19 cellular contexts compared by ENCODE assay signal in genomic region chr11:117259417-117259816, GRCh38. TPM values are rescaled to one million over a fixed set of nuclear protein-coding genes. Genes with fewer than 3 reads are reported as not detected.
DNase-seq lines count a peak whose midpoint lies in the region; ATAC-seq, FAIRE-seq and TF ChIP-seq lines count a peak whose summit lies in the region.
"Had no signal": no experiment of that assay in that cellular context is flagged by ENCODE, and none has a peak within 500 bp of the region (broad histone marks: within the 10 kb centered on the region; RNA-seq: fewer than 3 reads in every experiment).

No MANE protein-coding gene starts in this region.

- no peak overlapping the region for H2BK15ac ChIP-seq in IMR-90 (ENCODE audit: low read depth, low read length)

- H4K20me1 ChIP-seq in IMR-90 (ENCODE audit: insufficient read depth, low read length), result 0 out of 2 replicates have a peak, but pooled peaks cover 3% of the 10 kb centered on the region

- H3K27ac ChIP-seq in IMR-90 (ENCODE audit: insufficient read depth, low read length), result peak overlapping the region; percentile 33; the same call in 1 of the 2 replicates
- H3K27ac ChIP-seq: parathyroid adenoma had no signal

- H2BK5ac ChIP-seq in IMR-90 (ENCODE audit: low read depth, low read length, poor library complexity, severe bottlenecking), result peak overlapping the region; percentile 53

- in situ Hi-C loops in IMR-90 (cut with MboI; ENCODE audit: low sequenced_read_pairs), result no loop called here
- in situ Hi-C loops in HAP-1 (cut with MboI; ENCODE audit: low sequenced_read_pairs), result no loop called here
- in situ Hi-C loops in KBM-7 (cut with MboI; ENCODE audit: low pct_unique_long_range_greater_than_20kb, low sequenced_read_pairs), result no loop called here

- H2BK120ac ChIP-seq in IMR-90 (ENCODE audit: low read depth, low read length), result no peak overlapping the region

- no TSS peak for BruUV-seq in IMR-90 (replicated peaks; lab: Mats Ljungman, UMichigan)

- no peak overlapping the region for H4K5ac ChIP-seq in IMR-90 (ENCODE audit: low read depth, low read length)

- no peak overlapping the region for H3K23ac ChIP-seq in IMR-90 (ENCODE audit: low read depth, low read length)

- POLR2A ChIA-PET in IMR-90 (lab: Charles Lee; ENCODE audit: unreplicated experiment), result no interaction called here

- no peak overlapping the region for H3K4me2 ChIP-seq in IMR-90 (ENCODE audit: low read depth, low read length)

- no peak overlapping the region for H2AK5ac ChIP-seq in IMR-90 (ENCODE audit: low read depth, low read length)

- H2AFZ ChIP-seq in IMR-90 (replicated peaks; ENCODE audit: low read length, poor library complexity), result no peak overlapping the region
- H2AFZ ChIP-seq: parathyroid adenoma had no signal

- no peak overlapping the region for H3K18ac ChIP-seq in IMR-90 (ENCODE audit: low read depth, low read length)

- H4K8ac ChIP-seq in IMR-90 (ENCODE audit: low read depth in 2 of 2, low read length in 2 of 2), result no peak overlapping the region

- H3K4me3 ChIP-seq in AG10803 (ENCODE audit: low read length) (no peak overlapping the region), IMR-90 (ENCODE audit: insufficient read depth, low read depth, low read length) (no peak overlapping the region), bronchial epithelial cell (ENCODE audit: low read depth, low read length) (no peak overlapping the region), HAP-1 (no peak overlapping the region)

- intact Hi-C loops in IMR-90 (cut with micrococcal nuclease), result no loop called here
- intact Hi-C loops in cardiac septum (cut with DNase I), result no loop called here

- WGBS in IMR-90 (ENCODE audit: extremely low coverage in 2 of 2, insufficient read length in 1 of 2), 2 experiments, result no CpG with 5 or more reads among the region's 1 CpG

- H3K14ac ChIP-seq in IMR-90 (replicated peaks; ENCODE audit: low read depth, low read length), result no peak overlapping the region

- peaks cover 3% of the 10 kb centered on the region; the same call in 1 of the 2 replicates for H3K9me1 ChIP-seq in IMR-90 (ENCODE audit: insufficient read depth, low read length)

- no peak for FAIRE-seq in bronchial epithelial cell (lab: Jason Lieb, UNC)
- FAIRE-seq: endothelial cell of umbilical vein had no signal

- no peak for TF ChIP-seq CTCF in AG10803 (conservative IDR thresholded peaks at IDR 0.05; ENCODE audit: low read length)
- TF ChIP-seq CTCF in IMR-90 (conservative IDR thresholded peaks at IDR 0.05; ENCODE audit: low read depth, low read length), result no peak
- TF ChIP-seq CTCF in bronchial epithelial cell (IDR thresholded peaks at IDR 0.05; ENCODE audit: insufficient read depth, low read length, severe bottlenecking), result no peak

- no peak overlapping the region for H3K56ac ChIP-seq in IMR-90 (ENCODE audit: extremely low read depth, insufficient read depth, low read length)

- H4K91ac ChIP-seq in IMR-90 (ENCODE audit: insufficient read depth, low read depth, low read length), result no peak overlapping the region

- no peak overlapping the region for H3K4ac ChIP-seq in IMR-90 (ENCODE audit: low read depth, low read length)

- H2BK20ac ChIP-seq in IMR-90 (ENCODE audit: low read depth, low read length), result no peak overlapping the region

- ATAC-seq in IMR-90 (ENCODE audit: low read depth), result peak; percentile 83
- ATAC-seq: Right ventricle myocardium inferior had no signal

- H3K79me1 ChIP-seq in IMR-90 (ENCODE audit: low read depth in 1 of 2, low read length in 2 of 2), result peaks cover 10% of the 10 kb centered on the region in 2 experiments; a peak in 3 of 4 replicates

- no peak for TF ChIP-seq RAD21 in IMR-90 (IDR thresholded peaks at IDR 0.05; ENCODE audit: low read length)

- H2AK9ac ChIP-seq in IMR-90 (replicated peaks; ENCODE audit: low read depth, low read length, poor library complexity), result no peak overlapping the region

- H3K9me3 ChIP-seq in IMR-90 (ENCODE audit: control insufficient read depth, insufficient read depth, low read length) (no peaks in the 10 kb centered on the region), HAP-1 (no peaks in the 10 kb centered on the region)
- H3K9me3 ChIP-seq: Caco-2 had no signal

- H3K36me3 ChIP-seq in IMR-90 (ENCODE audit: control insufficient read depth, insufficient read depth, low read length), result peaks cover 10% of the 10 kb centered on the region
- H3K36me3 ChIP-seq in bronchial epithelial cell (ENCODE audit: control insufficient read depth, insufficient read depth, low read length), result peaks cover 1% of the 10 kb centered on the region
- H3K36me3 ChIP-seq in HAP-1 (replicated peaks), result peaks cover 4% of the 10 kb centered on the region

- DNase-seq in AG10803 (ENCODE audit: low read depth), result peak; percentile 75
- peak; percentile 79 for DNase-seq in IMR-90
- peak; percentile 23 for DNase-seq in bronchial epithelial cell (ENCODE audit: low read depth)
- peak; percentile 83 for DNase-seq in iris pigment epithelial cell (ENCODE audit: low read depth)
- no peak for DNase-seq in cardiac septum (ENCODE audit: low spot score)
- DNase-seq in cerebellar cortex (ENCODE audit: low spot score), result no peak
- no peak for DNase-seq in HAP-1 (ENCODE audit: low spot score in 2 of 2)
- no peak for DNase-seq in KBM-7
- DNase-seq: activated CD4-positive, alpha-beta memory T cell treated with anti-CD3 and anti-CD28 coated beads for 36 hours; activated naive CD4-positive, alpha-beta T cell treated with anti-CD3 and anti-CD28 coated beads for 36 hours; aorta; Caco-2; cortex of kidney; naive B cell; NCI-H187; stimulated activated CD4-positive, alpha-beta T cell treated with anti-CD3 and anti-CD28 coated beads, Interleukin-4, amount 100 ng/mL, for 1 hour had no signal

- H3K27me3 ChIP-seq in IMR-90 (ENCODE audit: control insufficient read depth, insufficient read depth, low read length), result no peaks in the 10 kb centered on the region
- no peaks in the 10 kb centered on the region for H3K27me3 ChIP-seq in bronchial epithelial cell (ENCODE audit: control insufficient read depth, insufficient read depth, low read length)
- H3K27me3 ChIP-seq in HAP-1 (ENCODE audit: low read depth), result no peaks in the 10 kb centered on the region

- dilution Hi-C loops in IMR-90 (cut with HindIII; ENCODE audit: low sequenced_read_pairs, unreplicated experiment), result no loop called here

- CTCF ChIA-PET in IMR-90 (lab: Yijun Ruan, JAX), result no interaction called here

- no peak overlapping the region for H3K9ac ChIP-seq in IMR-90 (ENCODE audit: low read depth, low read length)
- H3K9ac ChIP-seq: parathyroid adenoma had no signal

- H3K4me1 ChIP-seq in IMR-90 (ENCODE audit: control insufficient read depth, insufficient read depth, low read length) (peaks cover 2% of the 10 kb centered on the region; the same call in 1 of the 2 replicates), HAP-1 (no peaks in the 10 kb centered on the region)
- H3K4me1 ChIP-seq: Caco-2, parathyroid adenoma had no signal

- no peak for TF ChIP-seq POLR2A in IMR-90 (IDR thresholded peaks at IDR 0.05; ENCODE audit: low read depth, low read length)

TF ChIP-seq in IMR-90, 13 proteins besides CTCF, POLR2A, EP300 and RAD21:
- TF ChIP-seq CEBPB (IDR thresholded peaks at IDR 0.05; ENCODE audit: low read depth, low read length) (peak; percentile 93), MXI1 (IDR thresholded peaks at IDR 0.05; ENCODE audit: borderline replicate concordance, low read depth, low read length) (no peak)
TF ChIP-seq in IMR-90: peak in this region for 1.

RNA-seq across cellular contexts. Expression of gene RNF214, which starts 26.9 kb away (rescaled TPM):
- total RNA-seq in IMR-90 (2012; rRNA removed), result 7.5 and 7.9 TPM in 2 replicates
- polyA plus RNA-seq in IMR-90 (2012; rRNA removed), result 14.8 and 16.1 TPM in 2 replicates
- 5.5 and 11.0 TPM in 2 replicates for polyA plus RNA-seq in IMR-90 (2012; cell fraction: cytosol; rRNA removed)
- polyA plus RNA-seq in IMR-90 (2012; cell fraction: nucleus; rRNA removed; ENCODE audit: low replicate concordance), result 18.9 and 25.0 TPM in 2 replicates
- total RNA-seq in bronchial epithelial cell, result 5.8 and 7.6 TPM in 2 replicates
- total RNA-seq in cardiac septum, result 27.6 TPM

RNA-seq across cellular contexts. Expression of gene PCSK7, which starts 27.5 kb away (rescaled TPM):
- total RNA-seq in IMR-90 (2012; rRNA removed) (35.8 and 36.7 TPM in 2 replicates), bronchial epithelial cell (27.9 and 40.3 TPM in 2 replicates), cardiac septum (45.5 TPM)
- 48.4 and 54.3 TPM in 2 replicates for polyA plus RNA-seq in IMR-90 (2012; rRNA removed)
- polyA plus RNA-seq in IMR-90 (2012; cell fraction: cytosol; rRNA removed), result 30.1 and 48.3 TPM in 2 replicates
- polyA plus RNA-seq in IMR-90 (2012; cell fraction: nucleus; rRNA removed; ENCODE audit: low replicate concordance), result 117 and 148 TPM in 2 replicates

RNA-seq across cellular contexts. Expression of gene BACE1-AS, which starts 31.7 kb away (rescaled TPM):
- total RNA-seq in IMR-90 (2012; rRNA removed) (2.5 and 2.7 TPM in 2 replicates), bronchial epithelial cell (1.1 and 1.5 TPM in 2 replicates), cardiac septum (9.2 TPM)
- polyA plus RNA-seq in IMR-90 (2012; rRNA removed), result 2.4 and 2.9 TPM in 2 replicates
- polyA plus RNA-seq in IMR-90 (2012; cell fraction: cytosol; rRNA removed), result 0.60 and 0.93 TPM in 2 replicates
- polyA plus RNA-seq in IMR-90 (2012; cell fraction: nucleus; rRNA removed; ENCODE audit: low replicate concordance), result 3.3 and 9.6 TPM in 2 replicates

RNA-seq across cellular contexts. Expression of gene BACE1, which starts 56.6 kb away (rescaled TPM):
- 27.6 and 29.2 TPM in 2 replicates for total RNA-seq in IMR-90 (2012; rRNA removed)
- 42.4 and 50.6 TPM in 2 replicates for polyA plus RNA-seq in IMR-90 (2012; rRNA removed)
- polyA plus RNA-seq in IMR-90 (2012; cell fraction: cytosol; rRNA removed), result 13.6 and 47.9 TPM in 2 replicates
- 50.1 and 67.0 TPM in 2 replicates for polyA plus RNA-seq in IMR-90 (2012; cell fraction: nucleus; rRNA removed; ENCODE audit: low replicate concordance)
- 4.2 and 5.4 TPM in 2 replicates for total RNA-seq in bronchial epithelial cell
- 15.7 TPM for total RNA-seq in cardiac septum

Comparison
In these comparisons a context has a peak if more than half of its experiments do, and no peak if none do; other contexts are left out.
1. DNase-seq: peak in AG10803 (single experiment), IMR-90 (single experiment), bronchial epithelial cell (single experiment) and iris pigment epithelial cell (single experiment); none in cardiac septum (single experiment), cerebellar cortex (single experiment), HAP-1 (0 of 2) and KBM-7 (single experiment).